In the genomic region with DNA sequence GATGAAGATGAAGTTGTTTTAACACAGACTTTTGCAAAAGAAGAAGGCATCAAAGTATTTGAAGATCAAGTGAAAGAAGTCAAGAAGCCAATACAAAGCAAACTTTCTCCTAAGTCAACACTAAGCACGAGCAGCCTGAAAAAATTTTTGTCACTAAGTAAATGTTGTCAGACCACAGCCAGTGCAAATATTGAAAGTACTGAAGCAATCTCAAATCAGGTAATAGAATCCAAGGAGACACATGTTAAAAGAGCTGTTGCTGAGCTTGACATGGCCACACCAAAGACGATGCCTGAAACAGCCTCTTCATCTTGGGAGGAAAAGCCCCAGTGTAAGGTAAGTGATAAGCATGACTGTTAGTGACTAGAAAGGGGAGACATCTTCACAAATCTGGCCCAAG, we compare ENCODE assay signal across 1 cellular context.
A peak's percentile ranks its signal among the peaks of the same experiment; 100 is the strongest.
TF ChIP-seq lines count a peak whose summit lies in the region.

No MANE protein-coding gene starts in this region.

TF ChIP-seq in HepG2, 621 proteins besides CTCF, POLR2A, EP300 and RAD21 (continued from another document and continues in another):
- TF ChIP-seq, protein P1, sequence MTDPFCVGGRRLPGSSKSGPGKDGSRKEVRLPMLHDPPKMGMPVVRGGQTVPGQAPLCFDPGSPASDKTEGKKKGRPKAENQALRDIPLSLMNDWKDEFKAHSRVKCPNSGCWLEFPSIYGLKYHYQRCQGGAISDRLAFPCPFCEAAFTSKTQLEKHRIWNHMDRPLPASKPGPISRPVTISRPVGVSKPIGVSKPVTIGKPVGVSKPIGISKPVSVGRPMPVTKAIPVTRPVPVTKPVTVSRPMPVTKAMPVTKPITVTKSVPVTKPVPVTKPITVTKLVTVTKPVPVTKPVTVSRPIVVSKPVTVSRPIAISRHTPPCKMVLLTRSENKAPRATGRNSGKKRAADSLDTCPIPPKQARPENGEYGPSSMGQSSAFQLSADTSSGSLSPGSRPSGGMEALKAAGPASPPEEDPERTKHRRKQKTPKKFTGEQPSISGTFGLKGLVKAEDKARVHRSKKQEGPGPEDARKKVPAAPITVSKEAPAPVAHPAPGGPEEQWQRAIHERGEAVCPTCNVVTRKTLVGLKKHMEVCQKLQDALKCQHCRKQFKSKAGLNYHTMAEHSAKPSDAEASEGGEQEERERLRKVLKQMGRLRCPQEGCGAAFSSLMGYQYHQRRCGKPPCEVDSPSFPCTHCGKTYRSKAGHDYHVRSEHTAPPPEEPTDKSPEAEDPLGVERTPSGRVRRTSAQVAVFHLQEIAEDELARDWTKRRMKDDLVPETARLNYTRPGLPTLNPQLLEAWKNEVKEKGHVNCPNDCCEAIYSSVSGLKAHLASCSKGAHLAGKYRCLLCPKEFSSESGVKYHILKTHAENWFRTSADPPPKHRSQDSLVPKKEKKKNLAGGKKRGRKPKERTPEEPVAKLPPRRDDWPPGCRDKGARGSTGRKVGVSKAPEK (CRISPR knock-in tag; IDR thresholded peaks at IDR 0.05; ENCODE audit: borderline replicate concordance) = no peak
- TF ChIP-seq MLLT10 (CRISPR knock-in tag; IDR thresholded peaks at IDR 0.05) = no peak
- TF ChIP-seq, protein P2, sequence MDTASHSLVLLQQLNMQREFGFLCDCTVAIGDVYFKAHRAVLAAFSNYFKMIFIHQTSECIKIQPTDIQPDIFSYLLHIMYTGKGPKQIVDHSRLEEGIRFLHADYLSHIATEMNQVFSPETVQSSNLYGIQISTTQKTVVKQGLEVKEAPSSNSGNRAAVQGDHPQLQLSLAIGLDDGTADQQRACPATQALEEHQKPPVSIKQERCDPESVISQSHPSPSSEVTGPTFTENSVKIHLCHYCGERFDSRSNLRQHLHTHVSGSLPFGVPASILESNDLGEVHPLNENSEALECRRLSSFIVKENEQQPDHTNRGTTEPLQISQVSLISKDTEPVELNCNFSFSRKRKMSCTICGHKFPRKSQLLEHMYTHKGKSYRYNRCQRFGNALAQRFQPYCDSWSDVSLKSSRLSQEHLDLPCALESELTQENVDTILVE (CRISPR knock-in tag; IDR thresholded peaks at IDR 0.05) = peak; percentile 59; the same call in 1 of the 2 replicates
- no peak for TF ChIP-seq AHR (CRISPR knock-in tag; IDR thresholded peaks at IDR 0.05)
- TF ChIP-seq BRD4 (CRISPR knock-in tag; IDR thresholded peaks at IDR 0.05) = no peak
- no peak for TF ChIP-seq SNAPC2 (CRISPR knock-in tag; IDR thresholded peaks at IDR 0.05)
- no peak for TF ChIP-seq MTF1 (CRISPR knock-in tag; IDR thresholded peaks at IDR 0.05)
- TF ChIP-seq, protein P3, sequence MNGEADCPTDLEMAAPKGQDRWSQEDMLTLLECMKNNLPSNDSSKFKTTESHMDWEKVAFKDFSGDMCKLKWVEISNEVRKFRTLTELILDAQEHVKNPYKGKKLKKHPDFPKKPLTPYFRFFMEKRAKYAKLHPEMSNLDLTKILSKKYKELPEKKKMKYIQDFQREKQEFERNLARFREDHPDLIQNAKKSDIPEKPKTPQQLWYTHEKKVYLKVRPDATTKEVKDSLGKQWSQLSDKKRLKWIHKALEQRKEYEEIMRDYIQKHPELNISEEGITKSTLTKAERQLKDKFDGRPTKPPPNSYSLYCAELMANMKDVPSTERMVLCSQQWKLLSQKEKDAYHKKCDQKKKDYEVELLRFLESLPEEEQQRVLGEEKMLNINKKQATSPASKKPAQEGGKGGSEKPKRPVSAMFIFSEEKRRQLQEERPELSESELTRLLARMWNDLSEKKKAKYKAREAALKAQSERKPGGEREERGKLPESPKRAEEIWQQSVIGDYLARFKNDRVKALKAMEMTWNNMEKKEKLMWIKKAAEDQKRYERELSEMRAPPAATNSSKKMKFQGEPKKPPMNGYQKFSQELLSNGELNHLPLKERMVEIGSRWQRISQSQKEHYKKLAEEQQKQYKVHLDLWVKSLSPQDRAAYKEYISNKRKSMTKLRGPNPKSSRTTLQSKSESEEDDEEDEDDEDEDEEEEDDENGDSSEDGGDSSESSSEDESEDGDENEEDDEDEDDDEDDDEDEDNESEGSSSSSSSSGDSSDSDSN (CRISPR knock-in tag; IDR thresholded peaks at IDR 0.05) = no peak
- TF ChIP-seq ZNF629 (CRISPR knock-in tag; conservative IDR thresholded peaks at IDR 0.05) = no peak
- no peak for TF ChIP-seq ZSCAN12 (CRISPR knock-in tag; IDR thresholded peaks at IDR 0.05)
- TF ChIP-seq ZNF292 (CRISPR knock-in tag; IDR thresholded peaks at IDR 0.05; ENCODE audit: borderline replicate concordance, low read depth) = no peak
- no peak for TF ChIP-seq NPAS2 (CRISPR knock-in tag; IDR thresholded peaks at IDR 0.05; ENCODE audit: borderline replicate concordance)
- TF ChIP-seq, protein P4, sequence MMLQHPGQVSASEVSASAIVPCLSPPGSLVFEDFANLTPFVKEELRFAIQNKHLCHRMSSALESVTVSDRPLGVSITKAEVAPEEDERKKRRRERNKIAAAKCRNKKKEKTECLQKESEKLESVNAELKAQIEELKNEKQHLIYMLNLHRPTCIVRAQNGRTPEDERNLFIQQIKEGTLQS (CRISPR knock-in tag; IDR thresholded peaks at IDR 0.05) = no peak
- TF ChIP-seq ARNT2 (CRISPR knock-in tag; IDR thresholded peaks at IDR 0.05; ENCODE audit: low read depth) = no peak
- TF ChIP-seq, protein P5, sequence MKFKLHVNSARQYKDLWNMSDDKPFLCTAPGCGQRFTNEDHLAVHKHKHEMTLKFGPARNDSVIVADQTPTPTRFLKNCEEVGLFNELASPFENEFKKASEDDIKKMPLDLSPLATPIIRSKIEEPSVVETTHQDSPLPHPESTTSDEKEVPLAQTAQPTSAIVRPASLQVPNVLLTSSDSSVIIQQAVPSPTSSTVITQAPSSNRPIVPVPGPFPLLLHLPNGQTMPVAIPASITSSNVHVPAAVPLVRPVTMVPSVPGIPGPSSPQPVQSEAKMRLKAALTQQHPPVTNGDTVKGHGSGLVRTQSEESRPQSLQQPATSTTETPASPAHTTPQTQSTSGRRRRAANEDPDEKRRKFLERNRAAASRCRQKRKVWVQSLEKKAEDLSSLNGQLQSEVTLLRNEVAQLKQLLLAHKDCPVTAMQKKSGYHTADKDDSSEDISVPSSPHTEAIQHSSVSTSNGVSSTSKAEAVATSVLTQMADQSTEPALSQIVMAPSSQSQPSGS (CRISPR knock-in tag; IDR thresholded peaks at IDR 0.05) = peak; percentile 89
- TF ChIP-seq RNF2 (conservative IDR thresholded peaks at IDR 0.05; ENCODE audit: low read depth) = no peak; the same call in 1 of the 2 replicates
- TF ChIP-seq ZNF10 (CRISPR knock-in tag; IDR thresholded peaks at IDR 0.05; ENCODE audit: borderline replicate concordance, low read depth) = no peak
- TF ChIP-seq, protein P6, sequence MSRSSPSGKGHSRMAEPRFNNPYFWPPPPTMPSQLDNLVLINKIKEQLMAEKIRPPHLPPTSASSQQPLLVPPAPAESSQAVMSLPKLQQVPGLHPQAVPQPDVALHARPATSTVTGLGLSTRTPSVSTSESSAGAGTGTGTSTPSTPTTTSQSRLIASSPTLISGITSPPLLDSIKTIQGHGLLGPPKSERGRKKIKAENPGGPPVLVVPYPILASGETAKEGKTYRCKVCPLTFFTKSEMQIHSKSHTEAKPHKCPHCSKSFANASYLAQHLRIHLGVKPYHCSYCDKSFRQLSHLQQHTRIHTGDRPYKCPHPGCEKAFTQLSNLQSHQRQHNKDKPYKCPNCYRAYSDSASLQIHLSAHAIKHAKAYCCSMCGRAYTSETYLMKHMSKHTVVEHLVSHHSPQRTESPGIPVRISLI (CRISPR knock-in tag; IDR thresholded peaks at IDR 0.05; ENCODE audit: borderline replicate concordance) = peak; percentile 91
- no peak for TF ChIP-seq SCMH1 (CRISPR knock-in tag; IDR thresholded peaks at IDR 0.05; ENCODE audit: borderline replicate concordance)
- TF ChIP-seq SOX13 (IDR thresholded peaks at IDR 0.05) = peak; percentile 73; the same call in 1 of the 2 replicates
- TF ChIP-seq SOX13 (CRISPR knock-in tag; conservative IDR thresholded peaks at IDR 0.05 in 1 of 2, IDR thresholded peaks at IDR 0.05 in 1 of 2) = peak in 1 of 2 experiments; percentile 91; a peak in 2 of 4 replicates
- TF ChIP-seq SALL2 (CRISPR knock-in tag; IDR thresholded peaks at IDR 0.05) = no peak
- TF ChIP-seq, protein P7, sequence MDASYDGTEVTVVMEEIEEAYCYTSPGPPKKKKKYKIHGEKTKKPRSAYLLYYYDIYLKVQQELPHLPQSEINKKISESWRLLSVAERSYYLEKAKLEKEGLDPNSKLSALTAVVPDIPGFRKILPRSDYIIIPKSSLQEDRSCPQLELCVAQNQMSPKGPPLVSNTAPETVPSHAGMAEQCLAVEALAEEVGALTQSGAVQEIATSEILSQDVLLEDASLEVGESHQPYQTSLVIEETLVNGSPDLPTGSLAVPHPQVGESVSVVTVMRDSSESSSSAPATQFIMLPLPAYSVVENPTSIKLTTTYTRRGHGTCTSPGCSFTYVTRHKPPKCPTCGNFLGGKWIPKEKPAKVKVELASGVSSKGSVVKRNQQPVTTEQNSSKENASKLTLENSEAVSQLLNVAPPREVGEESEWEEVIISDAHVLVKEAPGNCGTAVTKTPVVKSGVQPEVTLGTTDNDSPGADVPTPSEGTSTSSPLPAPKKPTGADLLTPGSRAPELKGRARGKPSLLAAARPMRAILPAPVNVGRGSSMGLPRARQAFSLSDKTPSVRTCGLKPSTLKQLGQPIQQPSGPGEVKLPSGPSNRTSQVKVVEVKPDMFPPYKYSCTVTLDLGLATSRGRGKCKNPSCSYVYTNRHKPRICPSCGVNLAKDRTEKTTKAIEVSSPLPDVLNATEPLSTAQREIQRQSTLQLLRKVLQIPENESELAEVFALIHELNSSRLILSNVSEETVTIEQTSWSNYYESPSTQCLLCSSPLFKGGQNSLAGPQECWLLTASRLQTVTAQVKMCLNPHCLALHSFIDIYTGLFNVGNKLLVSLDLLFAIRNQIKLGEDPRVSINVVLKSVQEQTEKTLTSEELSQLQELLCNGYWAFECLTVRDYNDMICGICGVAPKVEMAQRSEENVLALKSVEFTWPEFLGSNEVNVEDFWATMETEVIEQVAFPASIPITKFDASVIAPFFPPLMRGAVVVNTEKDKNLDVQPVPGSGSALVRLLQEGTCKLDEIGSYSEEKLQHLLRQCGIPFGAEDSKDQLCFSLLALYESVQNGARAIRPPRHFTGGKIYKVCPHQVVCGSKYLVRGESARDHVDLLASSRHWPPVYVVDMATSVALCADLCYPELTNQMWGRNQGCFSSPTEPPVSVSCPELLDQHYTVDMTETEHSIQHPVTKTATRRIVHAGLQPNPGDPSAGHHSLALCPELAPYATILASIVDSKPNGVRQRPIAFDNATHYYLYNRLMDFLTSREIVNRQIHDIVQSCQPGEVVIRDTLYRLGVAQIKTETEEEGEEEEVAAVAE (CRISPR knock-in tag; IDR thresholded peaks at IDR 0.05; ENCODE audit: borderline replicate concordance) = no peak
- TF ChIP-seq KAT7 (CRISPR knock-in tag; IDR thresholded peaks at IDR 0.05; ENCODE audit: borderline replicate concordance) = no peak
- TF ChIP-seq ZSCAN25 (CRISPR knock-in tag; IDR thresholded peaks at IDR 0.05) = no peak
- TF ChIP-seq FOXP1 (IDR thresholded peaks at IDR 0.05) = 0 out of 2 replicates have a peak, but pooled peaks have one; percentile 41
- peak; percentile 88 for TF ChIP-seq FOXP1 (CRISPR knock-in tag; IDR thresholded peaks at IDR 0.05)
- no peak for TF ChIP-seq ZNF737 (CRISPR knock-in tag; IDR thresholded peaks at IDR 0.05; ENCODE audit: borderline replicate concordance)
- TF ChIP-seq, protein P8, sequence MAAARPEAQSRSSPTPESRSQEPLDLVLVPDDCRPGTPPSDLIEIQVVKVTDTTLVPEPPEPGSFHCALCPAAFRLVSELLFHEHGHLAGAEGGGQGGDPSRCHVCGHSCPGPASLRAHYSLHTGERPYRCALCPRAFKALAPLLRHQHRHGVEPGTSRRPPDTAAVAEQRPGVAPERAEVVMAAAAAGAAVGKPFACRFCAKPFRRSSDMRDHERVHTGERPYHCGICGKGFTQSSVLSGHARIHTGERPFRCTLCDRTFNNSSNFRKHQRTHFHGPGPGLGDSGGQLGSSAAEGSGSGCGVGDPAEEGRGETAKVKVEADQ (CRISPR knock-in tag; IDR thresholded peaks at IDR 0.05; ENCODE audit: borderline replicate concordance) = no peak
- peak; percentile 48; the same call in 1 of the 2 replicates for TF ChIP-seq TOPORS (CRISPR knock-in tag; IDR thresholded peaks at IDR 0.05)
- no peak for TF ChIP-seq SRSF9 (IDR thresholded peaks at IDR 0.05; ENCODE audit: borderline replicate concordance, insufficient read depth, low read depth, low read length, poor library complexity, severe bottlenecking)
- TF ChIP-seq, protein P9, sequence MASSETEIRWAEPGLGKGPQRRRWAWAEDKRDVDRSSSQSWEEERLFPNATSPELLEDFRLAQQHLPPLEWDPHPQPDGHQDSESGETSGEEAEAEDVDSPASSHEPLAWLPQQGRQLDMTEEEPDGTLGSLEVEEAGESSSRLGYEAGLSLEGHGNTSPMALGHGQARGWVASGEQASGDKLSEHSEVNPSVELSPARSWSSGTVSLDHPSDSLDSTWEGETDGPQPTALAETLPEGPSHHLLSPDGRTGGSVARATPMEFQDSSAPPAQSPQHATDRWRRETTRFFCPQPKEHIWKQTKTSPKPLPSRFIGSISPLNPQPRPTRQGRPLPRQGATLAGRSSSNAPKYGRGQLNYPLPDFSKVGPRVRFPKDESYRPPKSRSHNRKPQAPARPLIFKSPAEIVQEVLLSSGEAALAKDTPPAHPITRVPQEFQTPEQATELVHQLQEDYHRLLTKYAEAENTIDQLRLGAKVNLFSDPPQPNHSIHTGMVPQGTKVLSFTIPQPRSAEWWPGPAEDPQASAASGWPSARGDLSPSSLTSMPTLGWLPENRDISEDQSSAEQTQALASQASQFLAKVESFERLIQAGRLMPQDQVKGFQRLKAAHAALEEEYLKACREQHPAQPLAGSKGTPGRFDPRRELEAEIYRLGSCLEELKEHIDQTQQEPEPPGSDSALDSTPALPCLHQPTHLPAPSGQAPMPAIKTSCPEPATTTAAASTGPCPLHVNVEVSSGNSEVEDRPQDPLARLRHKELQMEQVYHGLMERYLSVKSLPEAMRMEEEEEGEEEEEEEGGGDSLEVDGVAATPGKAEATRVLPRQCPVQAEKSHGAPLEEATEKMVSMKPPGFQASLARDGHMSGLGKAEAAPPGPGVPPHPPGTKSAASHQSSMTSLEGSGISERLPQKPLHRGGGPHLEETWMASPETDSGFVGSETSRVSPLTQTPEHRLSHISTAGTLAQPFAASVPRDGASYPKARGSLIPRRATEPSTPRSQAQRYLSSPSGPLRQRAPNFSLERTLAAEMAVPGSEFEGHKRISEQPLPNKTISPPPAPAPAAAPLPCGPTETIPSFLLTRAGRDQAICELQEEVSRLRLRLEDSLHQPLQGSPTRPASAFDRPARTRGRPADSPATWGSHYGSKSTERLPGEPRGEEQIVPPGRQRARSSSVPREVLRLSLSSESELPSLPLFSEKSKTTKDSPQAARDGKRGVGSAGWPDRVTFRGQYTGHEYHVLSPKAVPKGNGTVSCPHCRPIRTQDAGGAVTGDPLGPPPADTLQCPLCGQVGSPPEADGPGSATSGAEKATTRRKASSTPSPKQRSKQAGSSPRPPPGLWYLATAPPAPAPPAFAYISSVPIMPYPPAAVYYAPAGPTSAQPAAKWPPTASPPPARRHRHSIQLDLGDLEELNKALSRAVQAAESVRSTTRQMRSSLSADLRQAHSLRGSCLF (CRISPR knock-in tag; IDR thresholded peaks at IDR 0.05; ENCODE audit: borderline replicate concordance) = no peak
- no peak for TF ChIP-seq ATRX (CRISPR knock-in tag; IDR thresholded peaks at IDR 0.05; ENCODE audit: borderline replicate concordance)
- no peak for TF ChIP-seq ZNF207 (IDR thresholded peaks at IDR 0.05; ENCODE audit: borderline replicate concordance)
- TF ChIP-seq HMG20B (CRISPR knock-in tag; conservative IDR thresholded peaks at IDR 0.05) = peak; percentile 95
- no peak for TF ChIP-seq ZNF510 (CRISPR knock-in tag; IDR thresholded peaks at IDR 0.05; ENCODE audit: low read depth)
